Comparison of ENCODE assay signal across 1 cellular context in the genomic region with DNA sequence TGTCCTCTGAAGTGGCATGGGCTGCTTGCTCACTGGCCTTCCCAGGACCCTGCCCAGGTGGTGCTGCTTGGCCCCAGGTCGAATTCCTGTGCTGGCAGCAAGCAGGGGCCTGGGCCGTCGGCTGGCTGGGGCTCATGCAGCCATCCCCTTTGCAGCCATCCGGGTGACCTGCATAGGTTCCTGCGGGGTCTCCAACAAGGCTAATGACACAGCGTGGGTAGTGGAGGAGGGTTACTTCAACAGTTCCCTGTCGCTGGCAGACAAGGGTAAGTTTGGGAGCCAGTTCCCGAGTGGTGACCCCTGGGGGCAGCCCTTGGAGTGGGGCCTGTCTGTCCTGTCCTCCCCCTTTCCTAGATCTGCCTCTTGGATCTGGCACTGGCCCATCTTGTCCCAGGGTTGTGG.
TF ChIP-seq lines count a peak whose summit lies in the region.

No MANE protein-coding gene starts in this region.

TF ChIP-seq in GM23338, 12 proteins besides CTCF, POLR2A, EP300 and RAD21 (continued from another document):
- TF ChIP-seq, protein P1, sequence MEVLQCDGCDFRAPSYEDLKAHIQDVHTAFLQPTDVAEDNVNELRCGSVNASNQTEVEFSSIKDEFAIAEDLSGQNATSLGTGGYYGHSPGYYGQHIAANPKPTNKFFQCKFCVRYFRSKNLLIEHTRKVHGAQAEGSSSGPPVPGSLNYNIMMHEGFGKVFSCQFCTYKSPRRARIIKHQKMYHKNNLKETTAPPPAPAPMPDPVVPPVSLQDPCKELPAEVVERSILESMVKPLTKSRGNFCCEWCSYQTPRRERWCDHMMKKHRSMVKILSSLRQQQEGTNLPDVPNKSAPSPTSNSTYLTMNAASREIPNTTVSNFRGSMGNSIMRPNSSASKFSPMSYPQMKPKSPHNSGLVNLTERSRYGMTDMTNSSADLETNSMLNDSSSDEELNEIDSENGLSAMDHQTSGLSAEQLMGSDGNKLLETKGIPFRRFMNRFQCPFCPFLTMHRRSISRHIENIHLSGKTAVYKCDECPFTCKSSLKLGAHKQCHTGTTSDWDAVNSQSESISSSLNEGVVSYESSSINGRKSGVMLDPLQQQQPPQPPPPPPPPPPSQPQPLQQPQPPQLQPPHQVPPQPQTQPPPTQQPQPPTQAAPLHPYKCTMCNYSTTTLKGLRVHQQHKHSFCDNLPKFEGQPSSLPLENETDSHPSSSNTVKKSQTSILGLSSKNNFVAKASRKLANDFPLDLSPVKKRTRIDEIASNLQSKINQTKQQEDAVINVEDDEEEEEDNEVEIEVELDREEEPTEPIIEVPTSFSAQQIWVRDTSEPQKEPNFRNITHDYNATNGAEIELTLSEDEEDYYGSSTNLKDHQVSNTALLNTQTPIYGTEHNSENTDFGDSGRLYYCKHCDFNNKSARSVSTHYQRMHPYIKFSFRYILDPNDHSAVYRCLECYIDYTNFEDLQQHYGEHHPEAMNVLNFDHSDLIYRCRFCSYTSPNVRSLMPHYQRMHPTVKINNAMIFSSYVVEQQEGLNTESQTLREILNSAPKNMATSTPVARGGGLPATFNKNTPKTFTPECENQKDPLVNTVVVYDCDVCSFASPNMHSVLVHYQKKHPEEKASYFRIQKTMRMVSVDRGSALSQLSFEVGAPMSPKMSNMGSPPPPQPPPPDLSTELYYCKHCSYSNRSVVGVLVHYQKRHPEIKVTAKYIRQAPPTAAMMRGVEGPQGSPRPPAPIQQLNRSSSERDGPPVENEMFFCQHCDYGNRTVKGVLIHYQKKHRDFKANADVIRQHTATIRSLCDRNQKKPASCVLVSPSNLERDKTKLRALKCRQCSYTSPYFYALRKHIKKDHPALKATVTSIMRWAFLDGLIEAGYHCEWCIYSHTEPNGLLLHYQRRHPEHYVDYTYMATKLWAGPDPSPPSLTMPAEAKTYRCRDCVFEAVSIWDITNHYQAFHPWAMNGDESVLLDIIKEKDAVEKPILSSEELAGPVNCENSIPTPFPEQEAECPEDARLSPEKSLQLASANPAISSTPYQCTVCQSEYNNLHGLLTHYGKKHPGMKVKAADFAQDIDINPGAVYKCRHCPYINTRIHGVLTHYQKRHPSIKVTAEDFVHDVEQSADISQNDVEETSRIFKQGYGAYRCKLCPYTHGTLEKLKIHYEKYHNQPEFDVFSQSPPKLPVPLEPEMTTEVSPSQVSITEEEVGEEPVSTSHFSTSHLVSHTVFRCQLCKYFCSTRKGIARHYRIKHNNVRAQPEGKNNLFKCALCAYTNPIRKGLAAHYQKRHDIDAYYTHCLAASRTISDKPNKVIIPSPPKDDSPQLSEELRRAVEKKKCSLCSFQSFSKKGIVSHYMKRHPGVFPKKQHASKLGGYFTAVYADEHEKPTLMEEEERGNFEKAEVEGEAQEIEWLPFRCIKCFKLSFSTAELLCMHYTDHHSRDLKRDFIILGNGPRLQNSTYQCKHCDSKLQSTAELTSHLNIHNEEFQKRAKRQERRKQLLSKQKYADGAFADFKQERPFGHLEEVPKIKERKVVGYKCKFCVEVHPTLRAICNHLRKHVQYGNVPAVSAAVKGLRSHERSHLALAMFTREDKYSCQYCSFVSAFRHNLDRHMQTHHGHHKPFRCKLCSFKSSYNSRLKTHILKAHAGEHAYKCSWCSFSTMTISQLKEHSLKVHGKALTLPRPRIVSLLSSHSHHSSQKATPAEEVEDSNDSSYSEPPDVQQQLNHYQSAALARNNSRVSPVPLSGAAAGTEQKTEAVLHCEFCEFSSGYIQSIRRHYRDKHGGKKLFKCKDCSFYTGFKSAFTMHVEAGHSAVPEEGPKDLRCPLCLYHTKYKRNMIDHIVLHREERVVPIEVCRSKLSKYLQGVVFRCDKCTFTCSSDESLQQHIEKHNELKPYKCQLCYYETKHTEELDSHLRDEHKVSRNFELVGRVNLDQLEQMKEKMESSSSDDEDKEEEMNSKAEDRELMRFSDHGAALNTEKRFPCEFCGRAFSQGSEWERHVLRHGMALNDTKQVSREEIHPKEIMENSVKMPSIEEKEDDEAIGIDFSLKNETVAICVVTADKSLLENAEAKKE (CRISPR knock-in tag; IDR thresholded peaks at IDR 0.05) = no peak
- no peak for TF ChIP-seq EZH2 (IDR thresholded peaks at IDR 0.05; ENCODE audit: low read depth, unreplicated experiment)
